8 cellular contexts compared by ENCODE assay signal in the genomic region with DNA sequence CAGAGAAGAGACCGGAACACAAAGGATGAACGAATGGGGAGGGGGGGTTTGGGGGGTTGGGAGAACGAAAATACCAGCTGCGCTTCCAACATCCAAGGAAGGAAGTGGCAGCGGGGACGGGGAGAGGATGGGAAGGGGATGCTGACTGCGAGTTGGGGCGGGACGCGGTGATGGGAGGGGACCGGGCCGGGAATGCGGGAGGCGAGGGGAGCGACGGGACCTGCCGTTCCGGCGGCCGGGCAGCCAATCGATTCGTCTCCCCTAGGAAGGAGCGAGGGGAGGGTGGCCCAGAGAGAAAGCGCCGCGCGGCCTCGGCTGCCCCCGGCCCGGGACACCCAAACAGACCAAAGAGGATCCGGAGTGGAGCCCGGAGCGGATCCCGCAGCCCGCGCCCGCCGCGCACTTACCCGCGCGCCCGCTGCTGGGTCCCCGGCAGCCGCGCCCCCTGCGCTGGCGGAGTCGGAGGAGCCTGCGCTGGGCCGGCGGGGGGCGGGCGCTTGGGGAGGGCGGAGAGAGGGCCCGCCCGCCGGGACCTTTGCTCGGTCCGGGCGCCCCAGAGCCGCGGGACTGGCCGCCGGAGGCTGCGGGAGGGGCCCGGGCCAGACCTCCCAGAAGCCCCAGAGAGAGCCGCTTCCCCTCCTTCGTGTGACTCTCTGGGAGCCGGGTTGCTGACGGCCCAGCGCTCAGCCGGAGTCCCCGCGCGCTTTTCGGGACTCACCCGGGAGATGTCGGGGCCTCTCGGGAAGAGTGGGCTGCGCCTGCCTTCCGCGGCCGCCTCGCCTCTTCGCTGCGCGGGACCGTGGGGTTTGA. TPM values are rescaled to one million over a fixed set of nuclear protein-coding genes. Genes with fewer than 3 reads are reported as not detected.
DNase-seq lines count a peak whose midpoint lies in the region; ATAC-seq and TF ChIP-seq lines count a peak whose summit lies in the region.

Gene GSDME, minus strand, starts transcription at position 476 of the 810 bp plus-strand sequence. CDS start 7,690 bp downstream, outside the sequence.

- peaks cover 40% of the 10 kb centered on the region for H3K27me3 ChIP-seq in neural progenitor cell

- TF ChIP-seq CTCF in neural progenitor cell (IDR thresholded peaks at IDR 0.05) = no peak

- peaks cover 26% of the 10 kb centered on the region for H3K27me3 Mint-ChIP-seq in activated naive CD4-positive, alpha-beta T cell treated with anti-CD3 and anti-CD28 coated beads, Interleukin-2, amount 50 U/mL, for 24 hours
- H3K27me3 Mint-ChIP-seq in neural progenitor cell (ENCODE audit: insufficient read depth, low read depth) = peaks cover 7% of the 10 kb centered on the region

- intact Hi-C loops in Right ventricle myocardium inferior (cut with DNase I) = no loop called here
- intact Hi-C loops in cardiac septum (cut with DNase I) = no loop called here

- peak within 1 kb of the TSS; percentile 73 for H3K4me3 ChIP-seq in neural progenitor cell

- no peaks in the 10 kb centered on the region for H3F3A ChIP-seq in neural progenitor cell (ENCODE audit: low read depth)

- ATAC-seq in Right ventricle myocardium inferior = peak; percentile 95
- ATAC-seq in HG02763 (IDR thresholded peaks at IDR 0.05; ENCODE audit: unreplicated experiment) = peak; percentile 61

- H3K4me1 ChIP-seq in neural progenitor cell = peaks cover 15% of the 10 kb centered on the region

- H3K4me1 Mint-ChIP-seq in activated naive CD4-positive, alpha-beta T cell treated with anti-CD3 and anti-CD28 coated beads, Interleukin-2, amount 50 U/mL, for 24 hours = peaks cover 31% of the 10 kb centered on the region
- H3K4me1 Mint-ChIP-seq in neural progenitor cell = peaks cover 13% of the 10 kb centered on the region

- H3K36me3 Mint-ChIP-seq in activated naive CD4-positive, alpha-beta T cell treated with anti-CD3 and anti-CD28 coated beads, Interleukin-2, amount 50 U/mL, for 24 hours = no peaks in the 10 kb centered on the region
- H3K36me3 Mint-ChIP-seq in neural progenitor cell = no peaks in the 10 kb centered on the region

- no peaks in the 10 kb centered on the region for H4K20me1 ChIP-seq in neural progenitor cell (ENCODE audit: low read depth)

- DNase-seq in Right ventricle myocardium inferior (ENCODE audit: missing footprints) (peak; percentile 77), cardiac septum (ENCODE audit: low spot score) (no peak), NCI-H748 (lab: John Stamatoyannopoulos, UW; ENCODE audit: unreplicated experiment) (peak; percentile 61), germinal center (ENCODE audit: low spot score) (peak; percentile 58), neural progenitor cell (ENCODE audit: low spot score) (peak; percentile 81), NCI-H1694 (lab: John Stamatoyannopoulos, UW) (no peak)

- H3K9me3 ChIP-seq in neural progenitor cell (ENCODE audit: low read depth) = no peaks in the 10 kb centered on the region

- H3K9me3 Mint-ChIP-seq in activated naive CD4-positive, alpha-beta T cell treated with anti-CD3 and anti-CD28 coated beads, Interleukin-2, amount 50 U/mL, for 24 hours = no peaks in the 10 kb centered on the region
- no peaks in the 10 kb centered on the region for H3K9me3 Mint-ChIP-seq in neural progenitor cell

- peak within 1 kb of the TSS; percentile 92 for H3K4me2 ChIP-seq in neural progenitor cell

- peak within 1 kb of the TSS; percentile 96 for H2AFZ ChIP-seq in neural progenitor cell (replicated peaks)

- H3K27ac ChIP-seq in neural progenitor cell = no peak within 1 kb of the TSS

- H3K79me2 ChIP-seq in neural progenitor cell (ENCODE audit: low read depth) = no peaks in the 10 kb centered on the region

- no peaks in the 10 kb centered on the region for H3K36me3 ChIP-seq in neural progenitor cell

- peak within 1 kb of the TSS; percentile 69 for H3K27ac Mint-ChIP-seq in activated naive CD4-positive, alpha-beta T cell treated with anti-CD3 and anti-CD28 coated beads, Interleukin-2, amount 50 U/mL, for 24 hours
- H3K27ac Mint-ChIP-seq in neural progenitor cell = no peak within 1 kb of the TSS

- peak within 1 kb of the TSS; percentile 85 for H3K4me3 Mint-ChIP-seq in activated naive CD4-positive, alpha-beta T cell treated with anti-CD3 and anti-CD28 coated beads, Interleukin-2, amount 50 U/mL, for 24 hours
- peak within 1 kb of the TSS; percentile 91 for H3K4me3 Mint-ChIP-seq in neural progenitor cell

- no peak within 1 kb of the TSS for H3K9ac ChIP-seq in neural progenitor cell

RNA-seq across cellular contexts. Expression of gene GSDME, which starts in this region (rescaled TPM):
- total RNA-seq in Right ventricle myocardium inferior = 4.1 TPM
- total RNA-seq in cardiac septum = 7.5 TPM
- 12.8 and 15.5 TPM in 2 replicates for total RNA-seq in neural progenitor cell (ENCODE audit: low replicate concordance)

Comparison
In these comparisons a context has a peak if more than half of its experiments do, and no peak if none do; other contexts are left out.
1. DNase-seq: peak in Right ventricle myocardium inferior (single experiment), NCI-H748 (single experiment), germinal center (single experiment) and neural progenitor cell (single experiment); none in cardiac septum (single experiment) and NCI-H1694 (single experiment).